24 cellular contexts compared by ENCODE assay signal in the genomic region with DNA sequence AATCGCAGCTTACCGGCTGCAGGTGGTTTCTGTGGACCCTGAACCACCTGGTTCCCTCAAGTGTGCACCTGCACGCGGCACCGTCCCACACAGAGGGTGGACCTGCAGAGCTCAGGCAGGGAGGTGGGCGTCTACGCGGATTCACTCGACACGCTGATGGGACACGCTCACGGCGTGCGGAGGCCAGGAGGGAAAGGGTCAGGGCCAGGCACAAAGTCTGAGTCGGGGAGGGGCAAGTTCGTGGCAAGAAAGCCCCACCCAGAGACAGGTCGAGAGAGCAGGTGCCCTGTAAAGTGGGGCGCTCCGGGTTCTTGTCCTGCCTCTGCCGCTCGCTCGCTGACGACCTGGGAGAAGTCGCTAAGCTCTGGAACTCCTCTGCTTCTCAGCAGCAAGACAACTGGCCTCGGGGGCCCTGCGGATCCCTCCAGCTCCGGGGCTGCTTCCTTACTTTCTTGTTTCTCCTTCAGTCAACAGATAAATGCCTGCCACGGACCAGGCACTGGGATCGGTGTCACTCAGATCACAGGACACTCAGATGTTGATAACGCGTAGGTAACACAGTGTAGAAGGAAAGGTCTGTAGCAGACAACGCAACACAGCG.
"Had no signal": no experiment of that assay in that cellular context is flagged by ENCODE, and none has a peak within 500 bp of the region (broad histone marks: within the 10 kb centered on the region; RNA-seq: fewer than 3 reads in every experiment).

No MANE protein-coding gene starts in this region.

- H3K4me1 Mint-ChIP-seq: activated naive CD8-positive, alpha-beta T cell treated with anti-CD3 and anti-CD28 coated beads, Interleukin-2, amount 10 ng/mL, durations not matched to agents 7 days and 5 days had no signal

- H3K4me1 ChIP-seq: breast epithelium, heart right ventricle, left lung, pancreas, thyroid gland had no signal

- H3K36me3 Mint-ChIP-seq: activated naive CD8-positive, alpha-beta T cell treated with anti-CD3 and anti-CD28 coated beads, Interleukin-2, amount 10 ng/mL, durations not matched to agents 7 days and 5 days; naive thymus-derived CD8-positive, alpha-beta T cell had no signal

- H3K9me3 ChIP-seq: neutrophil, pancreas, thyroid gland had no signal

- H3K36me3 ChIP-seq: breast epithelium, heart right ventricle, left lung, neutrophil, pancreas, thyroid gland had no signal

- H3K4me3 Mint-ChIP-seq: activated naive CD4-positive, alpha-beta T cell treated with anti-CD3 and anti-CD28 coated beads for 36 hours; activated naive CD8-positive, alpha-beta T cell treated with anti-CD3 and anti-CD28 coated beads, Interleukin-2, amount 10 ng/mL, durations not matched to agents 7 days and 5 days; central memory CD8-positive, alpha-beta T cell; naive thymus-derived CD8-positive, alpha-beta T cell; stimulated activated naive CD8-positive, alpha-beta T cell treated with anti-CD3 and anti-CD28 coated beads, Interleukin-15, Interleukin-2, amounts not matched to agents 100 ng/mL and 50 ng/mL, for 24 hours; T-helper 17 cell had no signal

- H3K27ac Mint-ChIP-seq: activated naive CD4-positive, alpha-beta T cell treated with anti-CD3 and anti-CD28 coated beads for 36 hours; activated naive CD8-positive, alpha-beta T cell treated with anti-CD3 and anti-CD28 coated beads, Interleukin-2, amount 10 ng/mL, durations not matched to agents 7 days and 5 days; stimulated activated naive CD8-positive, alpha-beta T cell treated with anti-CD3 and anti-CD28 coated beads, Interleukin-15, Interleukin-2, amounts not matched to agents 100 ng/mL and 50 ng/mL, for 24 hours; T-helper 17 cell had no signal

- H3K4me3 ChIP-seq: breast epithelium, coronary artery, heart right ventricle, left lung, lung, pancreas, thyroid gland had no signal

- H3K27me3 ChIP-seq: thyroid gland had no signal

- H3K27ac ChIP-seq: breast epithelium, coronary artery, epithelial cell of prostate, heart right ventricle, left lung, neutrophil, pancreas, thyroid gland had no signal

- H3K9me3 Mint-ChIP-seq: activated naive CD8-positive, alpha-beta T cell treated with anti-CD3 and anti-CD28 coated beads, Interleukin-2, amount 10 ng/mL, durations not matched to agents 7 days and 5 days; central memory CD8-positive, alpha-beta T cell; stimulated activated naive CD8-positive, alpha-beta T cell treated with anti-CD3 and anti-CD28 coated beads, Interleukin-15, Interleukin-2, amounts not matched to agents 100 ng/mL and 50 ng/mL, for 24 hours had no signal

- FAIRE-seq: pancreas had no signal

- DNase-seq: activated CD4-positive, alpha-beta T cell treated with anti-CD3 and anti-CD28 coated beads for 4 hours; activated CD4-positive, alpha-beta T cell treated with anti-CD3 and anti-CD28 coated beads, Interleukin-2, amount 50 U/mL, for 48 hours; activated CD4-positive, CD25-positive, alpha-beta regulatory T cell; activated effector memory CD4-positive, alpha-beta T cell treated with Interleukin-2 at 50 U/mL for 16 hours; activated naive CD4-positive, alpha-beta T cell treated with anti-CD3 and anti-CD28 coated beads for 36 hours; activated naive CD8-positive, alpha-beta T cell treated with anti-CD3 and anti-CD28 coated beads, Interleukin-2, amount 10 ng/mL, durations not matched to agents 7 days and 5 days; activated T-cell treated with anti-CD3 and anti-CD28 coated beads, Interleukin-2, amount 50 U/mL, for 48 hours; amniotic stem cell; heart right ventricle; naive thymus-derived CD8-positive, alpha-beta T cell; pancreas; right cardiac atrium; stimulated activated CD4-positive, alpha-beta T cell treated with anti-CD3 and anti-CD28 coated beads, Interleukin-12 subunit alpha, Interleukin-12 subunit beta, amount 100 ng/mL, for 4 hours; substantia nigra; T-helper 17 cell; thyroid gland had no signal

- ATAC-seq: heart right ventricle; naive thymus-derived CD8-positive, alpha-beta T cell; right cardiac atrium; T-helper 17 cell had no signal
